ENCODE assay signal across 13 cellular contexts in the genomic region with DNA sequence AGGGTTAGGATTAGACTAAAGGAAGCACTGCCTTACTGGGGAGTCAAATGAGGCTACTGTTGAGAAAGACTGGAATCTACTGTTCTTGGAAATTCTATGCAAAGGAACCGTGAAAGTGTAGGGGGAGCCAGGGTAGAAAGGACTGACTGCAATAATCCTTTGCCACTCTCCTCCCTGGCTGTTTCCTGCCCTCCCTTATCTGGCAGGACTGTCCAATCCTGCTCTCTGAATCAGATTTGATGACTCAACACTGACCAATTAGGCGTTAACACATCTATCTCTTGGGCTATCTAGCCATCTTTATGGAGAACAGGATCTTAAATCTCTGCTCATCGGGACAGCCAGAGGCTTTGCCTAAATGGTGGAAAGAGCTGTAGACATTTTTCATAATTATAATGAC.
A peak's percentile ranks its signal among the peaks of the same experiment; 100 is the strongest.
DNase-seq lines count a peak whose midpoint lies in the region; ATAC-seq and TF ChIP-seq lines count a peak whose summit lies in the region.
"Had no signal": no experiment of that assay in that cellular context is flagged by ENCODE, and none has a peak within 500 bp of the region (broad histone marks: within the 10 kb centered on the region; RNA-seq: fewer than 3 reads in every experiment).

No MANE protein-coding gene starts in this region.

- H3K79me2 ChIP-seq in HCT116 (ENCODE audit: insufficient read depth, low read length), result no peaks in the 10 kb centered on the region

- H2AFZ ChIP-seq in HCT116 (ENCODE audit: low read depth, low read length, poor library complexity, severe bottlenecking), result peak overlapping the region; percentile 40

- in situ Hi-C loops in ACHN (cut with HindIII; ENCODE audit: low pct_ligation_motif_present, low pct_unique_long_range_greater_than_20kb, low sequenced_read_pairs), result no loop called here
- in situ Hi-C loops in SK-MEL-5 (cut with HindIII; ENCODE audit: low pct_unique_long_range_greater_than_20kb, low sequenced_read_pairs), result no loop called here

- no peak for TF ChIP-seq CTCF in HCT116 (IDR thresholded peaks at IDR 0.05 in 2 of 3, conservative IDR thresholded peaks at IDR 0.05 in 1 of 3; ENCODE audit: borderline replicate concordance in 1 of 3, insufficient read depth in 1 of 3, low read depth in 2 of 3, low read length in 2 of 3)

- no peak overlapping the region for H3K9ac ChIP-seq in HCT116 (ENCODE audit: low read length)

- intact Hi-C loops in HCT116 (cut with micrococcal nuclease), result no loop called here

- H3K27me3 ChIP-seq in HCT116 (ENCODE audit: insufficient read depth, low read length), result no peaks in the 10 kb centered on the region
- H3K27me3 ChIP-seq: body of pancreas had no signal

- TF ChIP-seq RAD21 in HCT116 (IDR thresholded peaks at IDR 0.05; ENCODE audit: low read depth), result no peak

- H3K4me3 ChIP-seq in HCT116 (replicated peaks in 1 of 2; ENCODE audit: low read depth in 1 of 2, low read length in 2 of 2), result no peak overlapping the region
- H3K4me3 ChIP-seq: body of pancreas had no signal

- H3K4me1 ChIP-seq in HCT116 (ENCODE audit: control insufficient read depth in 1 of 2, insufficient read depth in 2 of 2, low read length in 2 of 2), result peaks cover 8 to 25% of the 10 kb centered on the region in 2 experiments

- POLR2A ChIA-PET in HCT116 (lab: Charles Lee), result no interaction called here

- H3K36me3 ChIP-seq in HCT116 (ENCODE audit: control insufficient read depth in 1 of 2, insufficient read depth in 2 of 2, low read length in 2 of 2), result no peaks in the 10 kb centered on the region
- H3K36me3 ChIP-seq: WERI-Rb-1 had no signal

- H4K20me1 ChIP-seq in HCT116 (ENCODE audit: insufficient read depth), result no peaks in the 10 kb centered on the region

- H3K27ac ChIP-seq in HCT116 (ENCODE audit: low read depth, low read length), result no peak overlapping the region
- H3K27ac ChIP-seq: body of pancreas, WERI-Rb-1 had no signal

- no peaks in the 10 kb centered on the region for H3K9me2 ChIP-seq in HCT116 (ENCODE audit: insufficient read depth)

- no peaks in the 10 kb centered on the region for H3K9me3 ChIP-seq in HCT116 (ENCODE audit: control insufficient read depth in 1 of 2, insufficient read depth in 1 of 2, low read depth in 1 of 2, low read length in 2 of 2)
- H3K9me3 ChIP-seq: body of pancreas had no signal

- peak; percentile 46 for DNase-seq in ACHN
- no peak for DNase-seq in HCT116 (ENCODE audit: low read depth, low spot score)
- DNase-seq in SK-MEL-5 (ENCODE audit: low read depth, low spot score), result peak; percentile 58
- peak; percentile 3 for DNase-seq in glomerular visceral epithelial cell (ENCODE audit: extremely low spot score)
- DNase-seq in GDM1 (lab: John Stamatoyannopoulos, UW), result no peak
- DNase-seq in MV-4-11 (lab: John Stamatoyannopoulos, UW), result no peak
- DNase-seq: activated naive CD4-positive, alpha-beta T cell treated with Interleukin-2 at 50 U/mL for 16 hours; body of pancreas; effector CD8-positive, alpha-beta T cell; kidney glomerular epithelial cell; WERI-Rb-1 had no signal

- peak; percentile 73 for ATAC-seq in HCT116
- ATAC-seq in HG03196 (IDR thresholded peaks at IDR 0.05; ENCODE audit: unreplicated experiment), result no peak
- ATAC-seq in GM18505 (IDR thresholded peaks at IDR 0.05; ENCODE audit: unreplicated experiment), result no peak
- ATAC-seq: body of pancreas had no signal

- CTCF ChIA-PET in HCT116 (lab: Charles Lee), result no interaction called here

- TF ChIP-seq POLR2A in HCT116 (IDR thresholded peaks at IDR 0.05; ENCODE audit: borderline replicate concordance, extremely low read depth, insufficient read depth, insufficient read length), result no peak
- TF ChIP-seq POLR2A in GM18505 (IDR thresholded peaks at IDR 0.05; ENCODE audit: borderline replicate concordance, extremely low read depth, insufficient read depth, insufficient read length), result no peak

- H3K4me2 ChIP-seq in HCT116 (ENCODE audit: low read length), result peak overlapping the region; percentile 20; the same call in 1 of the 2 replicates

- no TSS peak for BruUV-seq in HCT116 (replicated peaks; lab: Mats Ljungman, UMichigan)

- RAD21 ChIA-PET in HCT116 (lab: Charles Lee; ENCODE audit: low non-redundant PET in 1 of 2, low total read pairs in 2 of 2, uncharacterized antibody in 2 of 2, unreplicated experiment in 2 of 2), result no interaction called here

TF ChIP-seq in HCT116, 20 proteins besides CTCF, POLR2A, EP300 and RAD21:
- TF ChIP-seq POLR2AphosphoS5 (IDR thresholded peaks at IDR 0.05; ENCODE audit: low read depth, low read length) (peak; percentile 28; the same call in 1 of the 2 replicates), SRF (IDR thresholded peaks at IDR 0.05; ENCODE audit: low read depth) (peak; percentile 29; the same call in 1 of the 2 replicates), TCF7L2 (IDR thresholded peaks at IDR 0.05; ENCODE audit: borderline replicate concordance, extremely low read depth, insufficient read depth, insufficient read length) (no peak), EZH2phosphoT487 (IDR thresholded peaks at IDR 0.05; ENCODE audit: borderline replicate concordance) (no peak), EZH2 (IDR thresholded peaks at IDR 0.05) (no peak), FOSL1 (IDR thresholded peaks at IDR 0.05; ENCODE audit: low read depth) (0 out of 2 replicates have a peak, but pooled peaks have one; percentile 19), CBX3 (IDR thresholded peaks at IDR 0.05; ENCODE audit: low read depth) (0 out of 2 replicates have a peak, but pooled peaks have one; percentile 23), ELF1 (IDR thresholded peaks at IDR 0.05; ENCODE audit: borderline replicate concordance, low read depth) (no peak)
TF ChIP-seq in HCT116: peak in this region for 4.

Comparison
In these comparisons a context has a peak if more than half of its experiments do, and no peak if none do; other contexts are left out.
1. DNase-seq: peak in ACHN (single experiment), SK-MEL-5 (single experiment) and glomerular visceral epithelial cell (single experiment); none in HCT116 (single experiment), GDM1 (single experiment) and MV-4-11 (single experiment).